ENCODE assay signal across 9 cellular contexts in genomic region chr1:37931148-37931492, GRCh38. TPM values are rescaled to one million over a fixed set of nuclear protein-coding genes. Genes with fewer than 3 reads are reported as not detected.
DNase-seq lines count a peak whose midpoint lies in the region; ATAC-seq and TF ChIP-seq lines count a peak whose summit lies in the region.
"Had no signal": no experiment of that assay in that cellular context is flagged by ENCODE, and none has a peak within 500 bp of the region (broad histone marks: within the 10 kb centered on the region; RNA-seq: fewer than 3 reads in every experiment).

No MANE protein-coding gene starts in this region.

- peak; percentile 54 for DNase-seq in activated CD8-positive, alpha-beta memory T cell treated with anti-CD3 and anti-CD28 coated beads, Interleukin-2, amount 10 ng/mL, durations not matched to agents 7 days and 5 days
- no peak for DNase-seq in activated CD8-positive, alpha-beta memory T cell treated with anti-CD3 and anti-CD28 coated beads for 24 hours
- no peak for DNase-seq in WERI-Rb-1
- no peak for DNase-seq in fibroblast of lung (ENCODE audit: low read depth in 2 of 2)
- DNase-seq in germinal center (ENCODE audit: low spot score): no peak
- DNase-seq in 8988T: no peak

- peaks cover 38% of the 10 kb centered on the region for H3K4me1 Mint-ChIP-seq in activated CD8-positive, alpha-beta memory T cell treated with anti-CD3 and anti-CD28 coated beads, Interleukin-2, amount 10 ng/mL, durations not matched to agents 7 days and 5 days

- H3K79me2 ChIP-seq in fibroblast of lung (ENCODE audit: control insufficient read depth, insufficient read depth, low read length): peaks cover 2% of the 10 kb centered on the region
- peaks cover 5% of the 10 kb centered on the region for H3K79me2 ChIP-seq in parathyroid adenoma

- H3K27me3 ChIP-seq in WERI-Rb-1 (ENCODE audit: insufficient read depth, low read depth, severe bottlenecking) (no peaks in the 10 kb centered on the region), fibroblast of lung (ENCODE audit: control insufficient read depth, insufficient read depth, low read length) (no peaks in the 10 kb centered on the region), parathyroid adenoma (ENCODE audit: control insufficient read depth, insufficient read depth, low read length) (no peaks in the 10 kb centered on the region)
- H3K27me3 ChIP-seq: adrenal gland had no signal

- H3K9ac ChIP-seq in fibroblast of lung (ENCODE audit: insufficient read depth, low read length): peak overlapping the region; percentile 66
- H3K9ac ChIP-seq in parathyroid adenoma: no peak overlapping the region

- H3K4me2 ChIP-seq in fibroblast of lung (ENCODE audit: extremely low read depth, insufficient read depth, low read length) (peak overlapping the region; percentile 53), parathyroid adenoma (ENCODE audit: low read length) (peak overlapping the region; percentile 84)

- no peaks in the 10 kb centered on the region for H4K20me1 ChIP-seq in fibroblast of lung (ENCODE audit: control insufficient read depth, extremely low read depth, insufficient read depth, low read length)

- no peaks in the 10 kb centered on the region for H3K27me3 Mint-ChIP-seq in activated CD8-positive, alpha-beta memory T cell treated with anti-CD3 and anti-CD28 coated beads, Interleukin-2, amount 10 ng/mL, durations not matched to agents 7 days and 5 days

- no peaks in the 10 kb centered on the region for H3K9me3 ChIP-seq in WERI-Rb-1 (ENCODE audit: severe bottlenecking)
- H3K9me3 ChIP-seq in fibroblast of lung (ENCODE audit: control insufficient read depth, insufficient read depth, low read depth, low read length): no peaks in the 10 kb centered on the region
- no peaks in the 10 kb centered on the region for H3K9me3 ChIP-seq in parathyroid adenoma (ENCODE audit: control insufficient read depth, low read length)
- H3K9me3 ChIP-seq: adrenal gland had no signal

- peaks cover 8% of the 10 kb centered on the region for H3K4me1 ChIP-seq in fibroblast of lung (ENCODE audit: control insufficient read depth, extremely low read depth, insufficient read depth, low read length)
- H3K4me1 ChIP-seq in parathyroid adenoma: peaks cover 3% of the 10 kb centered on the region

- H3K4me3 ChIP-seq in WERI-Rb-1 (ENCODE audit: low read depth, low read length) (peak overlapping the region; percentile 45), fibroblast of lung (replicated peaks in 1 of 4; ENCODE audit: control extremely low read depth in 1 of 4, insufficient read depth in 1 of 4, low read depth in 3 of 4, low read length in 4 of 4) (peak overlapping the region; percentile 39 to 67 (median 64)), parathyroid adenoma (ENCODE audit: low read depth, low read length) (peak overlapping the region; percentile 61)

- peak; percentile 4 for ATAC-seq in activated CD8-positive, alpha-beta memory T cell treated with anti-CD3 and anti-CD28 coated beads, Interleukin-2, amount 10 ng/mL, durations not matched to agents 7 days and 5 days
- no peak for ATAC-seq in HG02571 (IDR thresholded peaks at IDR 0.05; ENCODE audit: unreplicated experiment)

- peak overlapping the region; percentile 82 for H3K27ac Mint-ChIP-seq in activated CD8-positive, alpha-beta memory T cell treated with anti-CD3 and anti-CD28 coated beads, Interleukin-2, amount 10 ng/mL, durations not matched to agents 7 days and 5 days

- TF ChIP-seq CTCF in WERI-Rb-1 (IDR thresholded peaks at IDR 0.05; ENCODE audit: low read depth, low read length) (no peak), fibroblast of lung (conservative IDR thresholded peaks at IDR 0.05 in 1 of 2, IDR thresholded peaks at IDR 0.05 in 1 of 2; ENCODE audit: low read depth in 1 of 2, low read length in 2 of 2) (no peak), parathyroid adenoma (IDR thresholded peaks at IDR 0.05) (no peak)

- H2AFZ ChIP-seq in fibroblast of lung (ENCODE audit: low read length): peak overlapping the region; percentile 17
- H2AFZ ChIP-seq in parathyroid adenoma: peak overlapping the region; percentile 69

- H3K36me3 Mint-ChIP-seq in activated CD8-positive, alpha-beta memory T cell treated with anti-CD3 and anti-CD28 coated beads, Interleukin-2, amount 10 ng/mL, durations not matched to agents 7 days and 5 days: peaks cover 21% of the 10 kb centered on the region

- CTCF ChIA-PET in activated CD8-positive, alpha-beta memory T cell treated with anti-CD3 and anti-CD28 coated beads, Interleukin-2, amount 10 ng/mL, durations not matched to agents 7 days and 5 days (lab: Charles Lee): interaction anchor here (1.0 to 1.1 kb wide), 2 partner anchors 8 to 73 kb away, joined by 3 to 5 read pairs; no protein-coding TSS in a partner anchor

- H3K27ac ChIP-seq in WERI-Rb-1 (peak overlapping the region; percentile 70), fibroblast of lung (ENCODE audit: insufficient read depth, low read length) (peak overlapping the region; percentile 38), parathyroid adenoma (no peak overlapping the region)

- H3K4me3 Mint-ChIP-seq in activated CD8-positive, alpha-beta memory T cell treated with anti-CD3 and anti-CD28 coated beads, Interleukin-2, amount 10 ng/mL, durations not matched to agents 7 days and 5 days: peak overlapping the region; percentile 84

- no peaks in the 10 kb centered on the region for H3K9me3 Mint-ChIP-seq in activated CD8-positive, alpha-beta memory T cell treated with anti-CD3 and anti-CD28 coated beads, Interleukin-2, amount 10 ng/mL, durations not matched to agents 7 days and 5 days (ENCODE audit: low read depth)

- H3K36me3 ChIP-seq in WERI-Rb-1: peaks cover 6% of the 10 kb centered on the region
- no peaks in the 10 kb centered on the region for H3K36me3 ChIP-seq in fibroblast of lung (ENCODE audit: control insufficient read depth, insufficient read depth, low read length)
- no peaks in the 10 kb centered on the region for H3K36me3 ChIP-seq in parathyroid adenoma (ENCODE audit: control insufficient read depth, insufficient read depth, low read length)

RNA-seq across cellular contexts. Expression of gene INPP5B, which starts 15.7 kb away (rescaled TPM):
- 10 to 100 TPM; 37.6 to 39.9 TPM for total RNA-seq in activated CD8-positive, alpha-beta memory T cell treated with anti-CD3 and anti-CD28 coated beads, Interleukin-2, amount 10 ng/mL, durations not matched to agents 7 days and 5 days
- 42.1 and 55.0 TPM in 2 replicates for total RNA-seq in fibroblast of lung
- polyA plus RNA-seq in fibroblast of lung: 18.8 and 23.6 TPM in 2 replicates
- 9.5 and 10.6 TPM in 2 replicates for polyA plus RNA-seq in fibroblast of lung (2012)
- 16.1 and 30.9 TPM in 2 replicates for polyA minus RNA-seq in fibroblast of lung (ENCODE audit: low replicate concordance)

RNA-seq across cellular contexts. Expression of gene SF3A3, which starts 58.7 kb away (rescaled TPM):
- 100 to 1,000 TPM in 1 of 2 experiments, 10 to 100 TPM in 1; 70.1 to 104 TPM for total RNA-seq in activated CD8-positive, alpha-beta memory T cell treated with anti-CD3 and anti-CD28 coated beads, Interleukin-2, amount 10 ng/mL, durations not matched to agents 7 days and 5 days
- 72.3 and 97.8 TPM in 2 replicates for total RNA-seq in fibroblast of lung
- polyA plus RNA-seq in fibroblast of lung: 60.3 and 62.4 TPM in 2 replicates
- 61.1 and 76.1 TPM in 2 replicates for polyA plus RNA-seq in fibroblast of lung (2012)
- 8.6 and 17.5 TPM in 2 replicates for polyA minus RNA-seq in fibroblast of lung (ENCODE audit: low replicate concordance)
